ENCODE assay signal across 8 cellular contexts in the genomic region with DNA sequence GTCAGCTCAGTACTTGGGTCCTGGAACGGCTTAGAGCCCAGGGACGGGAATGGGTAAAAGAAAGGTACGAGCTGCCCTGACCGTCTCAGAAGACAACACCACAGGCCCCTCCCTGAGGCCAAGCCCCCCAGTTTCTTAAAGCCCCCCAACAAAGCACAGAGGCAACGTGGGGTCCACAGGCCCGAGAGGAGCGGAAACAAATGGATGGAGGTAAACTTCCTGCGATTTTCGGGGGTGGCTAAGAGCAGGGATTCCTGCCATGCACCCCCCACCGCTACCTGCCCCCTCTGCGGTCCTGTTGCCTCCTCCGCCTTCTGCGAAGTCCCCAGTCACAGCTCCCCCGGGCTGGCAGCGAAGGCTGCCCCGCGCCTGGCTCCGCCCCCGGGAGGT. TPM values are rescaled to one million over a fixed set of nuclear protein-coding genes. Genes with fewer than 3 reads are reported as not detected.
A peak's percentile ranks its signal among the peaks of the same experiment; 100 is the strongest.
DNase-seq lines count a peak whose midpoint lies in the region; ATAC-seq and TF ChIP-seq lines count a peak whose summit lies in the region.

No MANE protein-coding gene starts in this region.

- H3K4me3 Mint-ChIP-seq in activated CD8-positive, alpha-beta T cell treated with anti-CD3 and anti-CD28 coated beads for 36 hours: peak overlapping the region; percentile 55
- no peak overlapping the region for H3K4me3 Mint-ChIP-seq in activated CD8-positive, alpha-beta T cell treated with anti-CD3 and anti-CD28 coated beads, Interleukin-2, amount 10 ng/mL, durations not matched to agents 7 days and 5 days
- H3K4me3 Mint-ChIP-seq in activated naive CD8-positive, alpha-beta T cell: peak overlapping the region; percentile 70

- peak; percentile 47 for DNase-seq in activated CD8-positive, alpha-beta T cell treated with anti-CD3 and anti-CD28 coated beads for 36 hours
- DNase-seq in activated CD8-positive, alpha-beta T cell treated with anti-CD3 and anti-CD28 coated beads, Interleukin-2, amount 10 ng/mL, durations not matched to agents 7 days and 5 days: no peak
- DNase-seq in right cardiac atrium (peak in 2 of 3 donors; percentile 32 to 89), SIG-M5 treated with dmso at 0.1 percent for 504 hours (lab: John Stamatoyannopoulos, UW; ENCODE audit: unreplicated experiment) (no peak), Kasumi-1 (lab: John Stamatoyannopoulos, UW) (no peak)

- H3K9me3 Mint-ChIP-seq in activated CD8-positive, alpha-beta T cell treated with anti-CD3 and anti-CD28 coated beads for 36 hours: no peaks in the 10 kb centered on the region
- no peaks in the 10 kb centered on the region for H3K9me3 Mint-ChIP-seq in activated CD8-positive, alpha-beta T cell treated with anti-CD3 and anti-CD28 coated beads, Interleukin-2, amount 10 ng/mL, durations not matched to agents 7 days and 5 days (ENCODE audit: insufficient read depth)
- no peaks in the 10 kb centered on the region for H3K9me3 Mint-ChIP-seq in activated naive CD8-positive, alpha-beta T cell (ENCODE audit: low read depth)

- H3K36me3 Mint-ChIP-seq in activated CD8-positive, alpha-beta T cell treated with anti-CD3 and anti-CD28 coated beads for 36 hours (ENCODE audit: low read depth): no peaks in the 10 kb centered on the region
- H3K36me3 Mint-ChIP-seq in activated CD8-positive, alpha-beta T cell treated with anti-CD3 and anti-CD28 coated beads, Interleukin-2, amount 10 ng/mL, durations not matched to agents 7 days and 5 days (ENCODE audit: low read depth): no peaks in the 10 kb centered on the region
- no peaks in the 10 kb centered on the region for H3K36me3 Mint-ChIP-seq in activated naive CD8-positive, alpha-beta T cell

- 3% methylated on average over 19 of the region's 19 CpGs for WGBS in right cardiac atrium

- no peaks in the 10 kb centered on the region for H3K9me3 ChIP-seq in right cardiac atrium (ENCODE audit: control insufficient read depth, low read length)

- H3K27ac ChIP-seq in right cardiac atrium (ENCODE audit: low read length) (peak overlapping the region; percentile 38), skin epidermis (peak overlapping the region in 16 of 21 experiments; percentile 34 to 89 (median 80))

- peak; percentile 50 for ATAC-seq in activated CD8-positive, alpha-beta T cell treated with anti-CD3 and anti-CD28 coated beads for 36 hours
- ATAC-seq in activated CD8-positive, alpha-beta T cell treated with anti-CD3 and anti-CD28 coated beads, Interleukin-2, amount 10 ng/mL, durations not matched to agents 7 days and 5 days: no peak
- ATAC-seq in right cardiac atrium (peak; percentile 47 to 61), HG02763 (IDR thresholded peaks at IDR 0.05; ENCODE audit: unreplicated experiment) (no peak)

- CTCF ChIA-PET in activated CD8-positive, alpha-beta T cell treated with anti-CD3 and anti-CD28 coated beads for 36 hours (lab: Charles Lee): no interaction called here
- CTCF ChIA-PET in activated CD8-positive, alpha-beta T cell treated with anti-CD3 and anti-CD28 coated beads, Interleukin-2, amount 10 ng/mL, durations not matched to agents 7 days and 5 days (lab: Charles Lee): no interaction called here

- no peaks in the 10 kb centered on the region for H3K27me3 ChIP-seq in right cardiac atrium (ENCODE audit: control insufficient read depth, insufficient read depth)

- no peak for TF ChIP-seq CTCF in activated CD8-positive, alpha-beta T cell treated with anti-CD3 and anti-CD28 coated beads for 36 hours (IDR thresholded peaks at IDR 0.05)

- peaks cover 13% of the 10 kb centered on the region for H3K27me3 Mint-ChIP-seq in activated CD8-positive, alpha-beta T cell treated with anti-CD3 and anti-CD28 coated beads for 36 hours
- peaks cover 17% of the 10 kb centered on the region for H3K27me3 Mint-ChIP-seq in activated CD8-positive, alpha-beta T cell treated with anti-CD3 and anti-CD28 coated beads, Interleukin-2, amount 10 ng/mL, durations not matched to agents 7 days and 5 days (ENCODE audit: low read depth)
- H3K27me3 Mint-ChIP-seq in activated naive CD8-positive, alpha-beta T cell: peaks cover 2% of the 10 kb centered on the region

- H3K4me1 ChIP-seq in right cardiac atrium (ENCODE audit: control insufficient read depth, insufficient read depth, low read length): no peaks in the 10 kb centered on the region

- peaks cover 13% of the 10 kb centered on the region for H3K4me1 Mint-ChIP-seq in activated CD8-positive, alpha-beta T cell treated with anti-CD3 and anti-CD28 coated beads for 36 hours (ENCODE audit: low read depth)
- H3K4me1 Mint-ChIP-seq in activated CD8-positive, alpha-beta T cell treated with anti-CD3 and anti-CD28 coated beads, Interleukin-2, amount 10 ng/mL, durations not matched to agents 7 days and 5 days (ENCODE audit: low read depth): no peaks in the 10 kb centered on the region
- H3K4me1 Mint-ChIP-seq in activated naive CD8-positive, alpha-beta T cell (ENCODE audit: low read depth): peaks cover 14% of the 10 kb centered on the region

- POLR2A ChIA-PET in activated CD8-positive, alpha-beta T cell treated with anti-CD3 and anti-CD28 coated beads for 36 hours (lab: Charles Lee): interaction anchor here (0.7 kb wide), 1 partner anchor 38 kb away, joined by 3 read pairs; no protein-coding TSS in a partner anchor
- POLR2A ChIA-PET in activated CD8-positive, alpha-beta T cell treated with anti-CD3 and anti-CD28 coated beads, Interleukin-2, amount 10 ng/mL, durations not matched to agents 7 days and 5 days (lab: Charles Lee): no interaction called here

- intact Hi-C loops in activated CD8-positive, alpha-beta T cell treated with anti-CD3 and anti-CD28 coated beads for 36 hours (cut with micrococcal nuclease): no loop called here
- intact Hi-C loops in right cardiac atrium (cut with DNase I): no loop called here

- H3K27ac Mint-ChIP-seq in activated CD8-positive, alpha-beta T cell treated with anti-CD3 and anti-CD28 coated beads for 36 hours: no peak overlapping the region
- no peak overlapping the region for H3K27ac Mint-ChIP-seq in activated CD8-positive, alpha-beta T cell treated with anti-CD3 and anti-CD28 coated beads, Interleukin-2, amount 10 ng/mL, durations not matched to agents 7 days and 5 days
- H3K27ac Mint-ChIP-seq in activated naive CD8-positive, alpha-beta T cell: no peak overlapping the region

- H3K4me3 ChIP-seq in right cardiac atrium (ENCODE audit: low read length) (peak overlapping the region; percentile 55), skin epidermis (peak overlapping the region; percentile 49 to 70 (median 58))

RNA-seq across cellular contexts. Expression of gene PTPRS, which starts 48.2 kb away (rescaled TPM):
- total RNA-seq in activated CD8-positive, alpha-beta T cell treated with anti-CD3 and anti-CD28 coated beads for 36 hours: 1 to 10 TPM; 2.6 to 2.8 TPM
- under 1 TPM in 1 of 2 experiments, not detected in 1; 0.05 TPM for total RNA-seq in activated CD8-positive, alpha-beta T cell treated with anti-CD3 and anti-CD28 coated beads, Interleukin-2, amount 10 ng/mL, durations not matched to agents 7 days and 5 days
- total RNA-seq in right cardiac atrium: 100 to 1,000 TPM; 122 to 153 (median 126) TPM
- 31.9 TPM for polyA plus RNA-seq in right cardiac atrium

Comparison
In these comparisons a context has a peak if more than half of its experiments do, and no peak if none do; other contexts are left out.
1. ATAC-seq: peak in activated CD8-positive, alpha-beta T cell treated with anti-CD3 and anti-CD28 coated beads for 36 hours (single experiment) and right cardiac atrium (2 of 2); none in activated CD8-positive, alpha-beta T cell treated with anti-CD3 and anti-CD28 coated beads, Interleukin-2, amount 10 ng/mL, durations not matched to agents 7 days and 5 days (single experiment) and HG02763 (single experiment).
2. DNase-seq: peak in activated CD8-positive, alpha-beta T cell treated with anti-CD3 and anti-CD28 coated beads for 36 hours (single experiment) and right cardiac atrium (2 of 3); none in activated CD8-positive, alpha-beta T cell treated with anti-CD3 and anti-CD28 coated beads, Interleukin-2, amount 10 ng/mL, durations not matched to agents 7 days and 5 days (single experiment), SIG-M5 treated with dmso at 0.1 percent for 504 hours (single experiment) and Kasumi-1 (0 of 2).
3. RNA of gene PTPRS, which starts 48.2 kb away (total RNA-seq): 122 to 153 TPM in right cardiac atrium; 2.6 to 2.8 TPM in activated CD8-positive, alpha-beta T cell treated with anti-CD3 and anti-CD28 coated beads for 36 hours and 0.05 TPM in activated CD8-positive, alpha-beta T cell treated with anti-CD3 and anti-CD28 coated beads, Interleukin-2, amount 10 ng/mL, durations not matched to agents 7 days and 5 days; every median in the first group is over 10 times any median in the second.